Comparison of ENCODE assay signal across 11 cellular contexts in genomic region chr1:7705908-7706216, GRCh38.
DNase-seq lines count a peak whose midpoint lies in the region; ATAC-seq, FAIRE-seq and TF ChIP-seq lines count a peak whose summit lies in the region.
"Had no signal": no experiment of that assay in that cellular context is flagged by ENCODE, and none has a peak within 500 bp of the region (broad histone marks: within the 10 kb centered on the region; RNA-seq: fewer than 3 reads in every experiment).

No MANE protein-coding gene starts in this region.

- no peak overlapping the region for H3K9ac ChIP-seq in neural progenitor cell

- peaks cover 67% of the 10 kb centered on the region for H3K27me3 ChIP-seq in neural progenitor cell
- peaks cover 2% of the 10 kb centered on the region; the same call in 1 of the 2 replicates for H3K27me3 ChIP-seq in SJCRH30

- no peaks in the 10 kb centered on the region for H3K9me3 Mint-ChIP-seq in stimulated activated naive CD8-positive, alpha-beta T cell treated with anti-CD3 and anti-CD28 coated beads, Interleukin-15, Interleukin-2, amounts not matched to agents 100 ng/mL and 50 ng/mL, for 24 hours
- H3K9me3 Mint-ChIP-seq in neural progenitor cell = no peaks in the 10 kb centered on the region

- H3K36me3 Mint-ChIP-seq in stimulated activated naive CD8-positive, alpha-beta T cell treated with anti-CD3 and anti-CD28 coated beads, Interleukin-15, Interleukin-2, amounts not matched to agents 100 ng/mL and 50 ng/mL, for 24 hours (ENCODE audit: low read depth) = no peaks in the 10 kb centered on the region
- H3K36me3 Mint-ChIP-seq in neural progenitor cell = peaks cover 6% of the 10 kb centered on the region

- H2AFZ ChIP-seq in neural progenitor cell (replicated peaks) = no peak overlapping the region

- no peak for TF ChIP-seq CTCF in coronary artery (IDR thresholded peaks at IDR 0.05)
- no peak for TF ChIP-seq CTCF in neural progenitor cell (IDR thresholded peaks at IDR 0.05)

- H3K4me3 ChIP-seq in coronary artery = peak overlapping the region; percentile 80
- H3K4me3 ChIP-seq in neural progenitor cell = peak overlapping the region; percentile 46
- H3K4me3 ChIP-seq in SJCRH30 = no peak overlapping the region

- H3K4me3 Mint-ChIP-seq in stimulated activated naive CD8-positive, alpha-beta T cell treated with anti-CD3 and anti-CD28 coated beads, Interleukin-15, Interleukin-2, amounts not matched to agents 100 ng/mL and 50 ng/mL, for 24 hours = peak overlapping the region; percentile 76
- H3K4me3 Mint-ChIP-seq in neural progenitor cell = peak overlapping the region; percentile 90

- ATAC-seq in stimulated activated naive CD8-positive, alpha-beta T cell treated with anti-CD3 and anti-CD28 coated beads, Interleukin-15, Interleukin-2, amounts not matched to agents 100 U/mL and 50 U/mL, for 24 hours = no peak
- ATAC-seq in GM18505 (IDR thresholded peaks at IDR 0.05; ENCODE audit: unreplicated experiment) (no peak), HG03175 (IDR thresholded peaks at IDR 0.05; ENCODE audit: unreplicated experiment) (no peak)

- FAIRE-seq in H54 (lab: Jason Lieb, UNC) = no peak
- FAIRE-seq: urothelium cell line had no signal

- peak overlapping the region; percentile 67 for H3K4me2 ChIP-seq in neural progenitor cell

- peaks cover 14% of the 10 kb centered on the region for H3K4me1 ChIP-seq in neural progenitor cell
- no peaks in the 10 kb centered on the region for H3K4me1 ChIP-seq in SJCRH30

- H3K36me3 ChIP-seq in neural progenitor cell = no peaks in the 10 kb centered on the region
- H3K36me3 ChIP-seq in SJCRH30 = no peaks in the 10 kb centered on the region

- peak overlapping the region in 1 of 2 donors; percentile 77 for H3K27ac ChIP-seq in coronary artery
- H3K27ac ChIP-seq in neural progenitor cell = no peak overlapping the region
- H3K27ac ChIP-seq in SJCRH30 = no peak overlapping the region

- H3K79me2 ChIP-seq in neural progenitor cell (ENCODE audit: low read depth) = no peaks in the 10 kb centered on the region

- H3K4me1 Mint-ChIP-seq in stimulated activated naive CD8-positive, alpha-beta T cell treated with anti-CD3 and anti-CD28 coated beads, Interleukin-15, Interleukin-2, amounts not matched to agents 100 ng/mL and 50 ng/mL, for 24 hours (ENCODE audit: low read depth) = peaks cover 10% of the 10 kb centered on the region
- H3K4me1 Mint-ChIP-seq in neural progenitor cell = peaks cover 35% of the 10 kb centered on the region

- H3K9me3 ChIP-seq in neural progenitor cell (ENCODE audit: low read depth) = no peaks in the 10 kb centered on the region
- no peaks in the 10 kb centered on the region for H3K9me3 ChIP-seq in SJCRH30 (replicated peaks)

- TF ChIP-seq POLR2A in GM18505 (IDR thresholded peaks at IDR 0.05; ENCODE audit: borderline replicate concordance, extremely low read depth, insufficient read depth, insufficient read length) (no peak), H54 (IDR thresholded peaks at IDR 0.05; ENCODE audit: low read depth, low read length) (no peak)

- peaks cover 21% of the 10 kb centered on the region for H4K20me1 ChIP-seq in neural progenitor cell (ENCODE audit: low read depth)

- H3K27me3 Mint-ChIP-seq in stimulated activated naive CD8-positive, alpha-beta T cell treated with anti-CD3 and anti-CD28 coated beads, Interleukin-15, Interleukin-2, amounts not matched to agents 100 ng/mL and 50 ng/mL, for 24 hours = peaks cover 67% of the 10 kb centered on the region
- peaks cover 16% of the 10 kb centered on the region for H3K27me3 Mint-ChIP-seq in neural progenitor cell (ENCODE audit: insufficient read depth, low read depth)

- DNase-seq in stimulated activated naive CD8-positive, alpha-beta T cell treated with anti-CD3 and anti-CD28 coated beads, Interleukin-15, Interleukin-2, amounts not matched to agents 100 U/mL and 50 U/mL, for 24 hours = no peak
- no peak for DNase-seq in coronary artery (ENCODE audit: low spot score)
- no peak for DNase-seq in neural progenitor cell (ENCODE audit: low spot score)
- no peak for DNase-seq in SJCRH30
- DNase-seq in H54 (ENCODE audit: insufficient read length, low spot score) = no peak
- DNase-seq: DND-41, NCI-H1930 had no signal

- peaks cover 40% of the 10 kb centered on the region for H3F3A ChIP-seq in neural progenitor cell (ENCODE audit: low read depth)

- no peak overlapping the region for H3K27ac Mint-ChIP-seq in stimulated activated naive CD8-positive, alpha-beta T cell treated with anti-CD3 and anti-CD28 coated beads, Interleukin-15, Interleukin-2, amounts not matched to agents 100 ng/mL and 50 ng/mL, for 24 hours
- H3K27ac Mint-ChIP-seq in neural progenitor cell = no peak overlapping the region
